In the genomic region with DNA sequence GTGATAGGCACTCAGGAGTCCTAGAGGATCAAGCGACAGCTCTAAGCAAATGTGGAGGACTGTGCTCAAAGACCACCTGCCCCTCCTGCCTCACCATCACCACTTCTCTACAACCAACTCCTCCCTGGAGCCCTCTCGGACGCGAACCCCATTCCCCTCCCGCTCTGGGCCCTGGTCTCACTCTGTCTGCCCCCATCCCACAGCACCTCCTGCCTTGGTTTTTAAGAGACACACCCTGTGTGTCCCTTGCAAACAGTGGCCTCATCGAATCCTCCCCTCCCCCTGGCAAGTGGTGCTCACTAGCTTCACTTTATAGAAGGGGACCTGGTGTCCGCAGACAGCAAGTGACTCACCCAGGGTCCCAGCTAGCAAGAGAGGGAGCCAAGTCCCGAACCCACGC, we compare ENCODE assay signal across 9 cellular contexts. TPM values are rescaled to one million over a fixed set of nuclear protein-coding genes. Genes with fewer than 3 reads are reported as not detected.
"Had no signal": no experiment of that assay in that cellular context is flagged by ENCODE, and none has a peak within 500 bp of the region (broad histone marks: within the 10 kb centered on the region; RNA-seq: fewer than 3 reads in every experiment).

No MANE protein-coding gene starts in this region.

- DNase-seq: GM23248, GOT3, H7, HFFc6, IMR-90 had no signal

- ATAC-seq: K562 had no signal

- H3K4me1 ChIP-seq: HAP-1 had no signal

- H3K36me3 ChIP-seq: HAP-1 had no signal

- H3K9ac ChIP-seq: GM23248 had no signal

- H3K9me3 ChIP-seq: HAP-1 had no signal

- H3K27ac ChIP-seq: GM23248 had no signal

- H2AFZ ChIP-seq: GM23248 had no signal

- H3K4me3 ChIP-seq: GM23248, HAP-1, K562 had no signal

RNA-seq across cellular contexts. Expression of gene EPHA8, which starts 28.8 kb away (rescaled TPM):
- total RNA-seq: GM23248, HFFc6, HT-29, IMR-90, K562 had no signal
- polyA plus RNA-seq: GM23248, IMR-90, K562 had no signal

RNA-seq across cellular contexts. Expression of gene C1QA, which starts 44.4 kb away (rescaled TPM):
- total RNA-seq: GM23248, H4, H7, HFFc6, HT-29, IMR-90 had no signal
- polyA plus RNA-seq: GM23248, IMR-90, K562 had no signal

RNA-seq across cellular contexts. Expression of gene C1QC, which starts 51.4 kb away (rescaled TPM):
- total RNA-seq: GM23248, H4, H7, HFFc6, HT-29, IMR-90 had no signal
- polyA plus RNA-seq: GM23248, IMR-90, K562 had no signal
